In the genomic region with DNA sequence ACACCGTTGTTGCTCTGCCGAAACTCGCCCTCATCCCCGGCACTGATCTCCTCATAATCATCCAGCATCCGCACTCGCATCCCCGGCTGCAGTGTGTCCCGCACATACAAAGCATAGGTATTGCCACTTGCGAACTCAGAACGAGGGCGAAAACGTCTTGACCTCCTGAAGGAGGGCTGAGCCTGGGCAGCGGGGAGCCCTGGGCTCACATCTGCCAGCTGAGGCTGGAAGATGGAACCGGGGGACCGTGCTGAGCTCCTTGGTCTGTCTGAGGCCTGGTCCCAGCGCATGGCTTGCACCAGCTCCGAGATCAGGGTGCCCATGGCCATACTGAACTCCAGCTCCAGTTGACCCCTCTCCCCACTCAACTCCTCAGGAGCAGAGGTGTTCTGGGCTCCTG, we compare ENCODE assay signal across 1 cellular context.
A peak's percentile ranks its signal among the peaks of the same experiment; 100 is the strongest.
TF ChIP-seq lines count a peak whose summit lies in the region.

No MANE protein-coding gene starts in this region.

TF ChIP-seq in HepG2, 621 proteins besides CTCF, POLR2A, EP300 and RAD21:
- TF ChIP-seq AGO2 (optimal IDR thresholded peaks at IDR 0.05; ENCODE audit: low read depth, low read length), result peak; percentile 67
- TF ChIP-seq, protein P1, sequence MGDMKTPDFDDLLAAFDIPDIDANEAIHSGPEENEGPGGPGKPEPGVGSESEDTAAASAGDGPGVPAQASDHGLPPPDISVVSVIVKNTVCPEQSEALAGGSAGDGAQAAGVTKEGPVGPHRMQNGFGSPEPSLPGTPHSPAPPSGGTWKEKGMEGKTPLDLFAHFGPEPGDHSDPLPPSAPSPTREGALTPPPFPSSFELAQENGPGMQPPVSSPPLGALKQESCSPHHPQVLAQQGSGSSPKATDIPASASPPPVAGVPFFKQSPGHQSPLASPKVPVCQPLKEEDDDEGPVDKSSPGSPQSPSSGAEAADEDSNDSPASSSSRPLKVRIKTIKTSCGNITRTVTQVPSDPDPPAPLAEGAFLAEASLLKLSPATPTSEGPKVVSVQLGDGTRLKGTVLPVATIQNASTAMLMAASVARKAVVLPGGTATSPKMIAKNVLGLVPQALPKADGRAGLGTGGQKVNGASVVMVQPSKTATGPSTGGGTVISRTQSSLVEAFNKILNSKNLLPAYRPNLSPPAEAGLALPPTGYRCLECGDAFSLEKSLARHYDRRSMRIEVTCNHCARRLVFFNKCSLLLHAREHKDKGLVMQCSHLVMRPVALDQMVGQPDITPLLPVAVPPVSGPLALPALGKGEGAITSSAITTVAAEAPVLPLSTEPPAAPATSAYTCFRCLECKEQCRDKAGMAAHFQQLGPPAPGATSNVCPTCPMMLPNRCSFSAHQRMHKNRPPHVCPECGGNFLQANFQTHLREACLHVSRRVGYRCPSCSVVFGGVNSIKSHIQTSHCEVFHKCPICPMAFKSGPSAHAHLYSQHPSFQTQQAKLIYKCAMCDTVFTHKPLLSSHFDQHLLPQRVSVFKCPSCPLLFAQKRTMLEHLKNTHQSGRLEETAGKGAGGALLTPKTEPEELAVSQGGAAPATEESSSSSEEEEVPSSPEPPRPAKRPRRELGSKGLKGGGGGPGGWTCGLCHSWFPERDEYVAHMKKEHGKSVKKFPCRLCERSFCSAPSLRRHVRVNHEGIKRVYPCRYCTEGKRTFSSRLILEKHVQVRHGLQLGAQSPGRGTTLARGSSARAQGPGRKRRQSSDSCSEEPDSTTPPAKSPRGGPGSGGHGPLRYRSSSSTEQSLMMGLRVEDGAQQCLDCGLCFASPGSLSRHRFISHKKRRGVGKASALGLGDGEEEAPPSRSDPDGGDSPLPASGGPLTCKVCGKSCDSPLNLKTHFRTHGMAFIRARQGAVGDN (CRISPR knock-in tag; IDR thresholded peaks at IDR 0.05), result peak; percentile 43; the same call in 1 of the 2 replicates
- TF ChIP-seq, protein P2, sequence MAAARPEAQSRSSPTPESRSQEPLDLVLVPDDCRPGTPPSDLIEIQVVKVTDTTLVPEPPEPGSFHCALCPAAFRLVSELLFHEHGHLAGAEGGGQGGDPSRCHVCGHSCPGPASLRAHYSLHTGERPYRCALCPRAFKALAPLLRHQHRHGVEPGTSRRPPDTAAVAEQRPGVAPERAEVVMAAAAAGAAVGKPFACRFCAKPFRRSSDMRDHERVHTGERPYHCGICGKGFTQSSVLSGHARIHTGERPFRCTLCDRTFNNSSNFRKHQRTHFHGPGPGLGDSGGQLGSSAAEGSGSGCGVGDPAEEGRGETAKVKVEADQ (CRISPR knock-in tag; IDR thresholded peaks at IDR 0.05; ENCODE audit: borderline replicate concordance), result no peak
- TF ChIP-seq NRL (CRISPR knock-in tag; IDR thresholded peaks at IDR 0.05; ENCODE audit: borderline replicate concordance), result 0 out of 2 replicates have a peak, but pooled peaks have one; percentile 27
- TF ChIP-seq RBM22 (optimal IDR thresholded peaks at IDR 0.05; ENCODE audit: low read length), result peak; percentile 31
- TF ChIP-seq, protein P3, sequence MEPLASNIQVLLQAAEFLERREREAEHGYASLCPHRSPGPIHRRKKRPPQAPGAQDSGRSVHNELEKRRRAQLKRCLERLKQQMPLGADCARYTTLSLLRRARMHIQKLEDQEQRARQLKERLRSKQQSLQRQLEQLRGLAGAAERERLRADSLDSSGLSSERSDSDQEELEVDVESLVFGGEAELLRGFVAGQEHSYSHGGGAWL (CRISPR knock-in tag; IDR thresholded peaks at IDR 0.05), result no peak
